ENCODE assay signal across 2 cellular contexts in the genomic region with DNA sequence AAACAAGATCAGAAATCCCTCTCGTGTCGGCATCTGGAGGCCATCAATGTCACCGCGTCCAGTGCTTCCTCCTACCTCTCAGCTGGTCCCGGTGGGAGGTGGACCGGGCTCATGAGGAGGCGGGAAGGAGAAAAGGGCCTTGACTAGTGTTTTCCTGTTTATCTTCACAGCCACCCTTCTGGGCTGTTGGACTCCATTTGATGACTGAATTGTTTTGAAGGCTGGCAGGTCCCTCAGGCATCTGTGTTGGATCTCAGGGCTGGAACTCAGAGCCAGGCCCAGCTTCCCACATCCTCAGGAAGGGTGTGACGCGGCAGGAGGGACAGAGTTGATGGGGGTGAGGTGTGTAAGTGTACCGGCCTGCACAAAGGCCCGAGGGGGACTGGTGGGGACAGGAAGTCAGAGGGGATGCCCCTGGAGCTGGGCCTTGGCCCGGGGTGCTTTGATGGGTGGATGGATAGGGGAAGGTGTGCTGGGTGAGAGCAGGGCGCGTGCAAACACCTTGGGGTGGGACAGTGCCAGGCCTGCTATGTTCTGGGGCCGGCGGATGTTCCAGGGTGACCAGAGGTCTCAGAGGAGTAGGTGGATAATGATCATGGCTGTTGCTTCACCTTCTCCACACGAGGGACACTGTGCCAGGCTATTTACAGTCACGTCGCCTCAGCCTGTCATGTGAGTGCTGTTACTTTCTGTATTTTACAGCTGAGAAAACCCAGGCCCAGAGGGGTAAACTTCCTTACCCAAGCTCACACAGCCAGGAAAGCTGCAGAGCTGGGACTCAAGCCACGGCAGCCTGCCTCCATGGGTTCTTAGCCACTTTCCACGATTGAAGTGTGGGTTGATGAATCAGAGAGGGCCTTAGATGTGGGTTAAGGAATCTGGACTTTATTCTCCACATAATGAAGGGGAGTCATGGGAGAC.
TF ChIP-seq lines count a peak whose summit lies in the region.

No MANE protein-coding gene starts in this region.

TF ChIP-seq in HepG2, 621 proteins besides CTCF, POLR2A, EP300 and RAD21 (continued from another document and continues in another):
- TF ChIP-seq SIN3B (IDR thresholded peaks at IDR 0.05; ENCODE audit: low read length) (no peak), RXRA (CRISPR knock-in tag; IDR thresholded peaks at IDR 0.05) (no peak; the same call in 1 of the 2 replicates), ZBTB42 (CRISPR knock-in tag; IDR thresholded peaks at IDR 0.05) (no peak), ELF4 (CRISPR knock-in tag; IDR thresholded peaks at IDR 0.05; ENCODE audit: borderline replicate concordance) (no peak), SAFB2 (CRISPR knock-in tag; IDR thresholded peaks at IDR 0.05; ENCODE audit: borderline replicate concordance, low read depth) (no peak), MZF1 (CRISPR knock-in tag; IDR thresholded peaks at IDR 0.05; ENCODE audit: borderline replicate concordance) (no peak), SIX1 (CRISPR knock-in tag; IDR thresholded peaks at IDR 0.05; ENCODE audit: borderline replicate concordance) (no peak), ELF1 (CRISPR knock-in tag; IDR thresholded peaks at IDR 0.05) (no peak), ERF (CRISPR knock-in tag; IDR thresholded peaks at IDR 0.05) (no peak), ELF3 (CRISPR knock-in tag; IDR thresholded peaks at IDR 0.05) (0 out of 2 replicates have a peak, but pooled peaks have one; percentile 21), ZNF33A (CRISPR knock-in tag; IDR thresholded peaks at IDR 0.05; ENCODE audit: borderline replicate concordance) (no peak), ZNF570 (CRISPR knock-in tag; IDR thresholded peaks at IDR 0.05; ENCODE audit: borderline replicate concordance) (no peak), DNMT1 (CRISPR knock-in tag; IDR thresholded peaks at IDR 0.05) (no peak), ZNF547 (CRISPR knock-in tag; IDR thresholded peaks at IDR 0.05) (no peak), ZNF615 (CRISPR knock-in tag; IDR thresholded peaks at IDR 0.05; ENCODE audit: borderline replicate concordance) (no peak), ZNF225 (CRISPR knock-in tag; IDR thresholded peaks at IDR 0.05) (no peak), ZNF101 (CRISPR knock-in tag; IDR thresholded peaks at IDR 0.05; ENCODE audit: borderline replicate concordance, low read depth) (no peak)
- TF ChIP-seq, protein P1, sequence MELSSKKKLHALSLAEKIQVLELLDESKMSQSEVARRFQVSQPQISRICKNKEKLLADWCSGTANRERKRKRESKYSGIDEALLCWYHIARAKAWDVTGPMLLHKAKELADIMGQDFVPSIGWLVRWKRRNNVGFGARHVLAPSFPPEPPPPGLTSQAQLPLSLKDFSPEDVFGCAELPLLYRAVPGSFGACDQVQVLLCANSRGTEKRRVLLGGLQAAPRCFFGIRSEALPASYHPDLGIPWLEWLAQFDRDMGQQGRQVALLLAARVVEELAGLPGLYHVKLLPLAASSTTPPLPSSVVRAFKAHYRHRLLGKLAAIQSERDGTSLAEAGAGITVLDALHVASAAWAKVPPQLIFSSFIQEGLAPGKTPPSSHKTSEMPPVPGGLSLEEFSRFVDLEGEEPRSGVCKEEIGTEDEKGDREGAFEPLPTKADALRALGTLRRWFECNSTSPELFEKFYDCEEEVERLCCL (CRISPR knock-in tag; IDR thresholded peaks at IDR 0.05; ENCODE audit: borderline replicate concordance): no peak
- TF ChIP-seq, protein P2, sequence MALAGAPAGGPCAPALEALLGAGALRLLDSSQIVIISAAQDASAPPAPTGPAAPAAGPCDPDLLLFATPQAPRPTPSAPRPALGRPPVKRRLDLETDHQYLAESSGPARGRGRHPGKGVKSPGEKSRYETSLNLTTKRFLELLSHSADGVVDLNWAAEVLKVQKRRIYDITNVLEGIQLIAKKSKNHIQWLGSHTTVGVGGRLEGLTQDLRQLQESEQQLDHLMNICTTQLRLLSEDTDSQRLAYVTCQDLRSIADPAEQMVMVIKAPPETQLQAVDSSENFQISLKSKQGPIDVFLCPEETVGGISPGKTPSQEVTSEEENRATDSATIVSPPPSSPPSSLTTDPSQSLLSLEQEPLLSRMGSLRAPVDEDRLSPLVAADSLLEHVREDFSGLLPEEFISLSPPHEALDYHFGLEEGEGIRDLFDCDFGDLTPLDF (CRISPR knock-in tag; IDR thresholded peaks at IDR 0.05): 0 out of 2 replicates have a peak, but pooled peaks have one; percentile 20
- TF ChIP-seq, protein P3, sequence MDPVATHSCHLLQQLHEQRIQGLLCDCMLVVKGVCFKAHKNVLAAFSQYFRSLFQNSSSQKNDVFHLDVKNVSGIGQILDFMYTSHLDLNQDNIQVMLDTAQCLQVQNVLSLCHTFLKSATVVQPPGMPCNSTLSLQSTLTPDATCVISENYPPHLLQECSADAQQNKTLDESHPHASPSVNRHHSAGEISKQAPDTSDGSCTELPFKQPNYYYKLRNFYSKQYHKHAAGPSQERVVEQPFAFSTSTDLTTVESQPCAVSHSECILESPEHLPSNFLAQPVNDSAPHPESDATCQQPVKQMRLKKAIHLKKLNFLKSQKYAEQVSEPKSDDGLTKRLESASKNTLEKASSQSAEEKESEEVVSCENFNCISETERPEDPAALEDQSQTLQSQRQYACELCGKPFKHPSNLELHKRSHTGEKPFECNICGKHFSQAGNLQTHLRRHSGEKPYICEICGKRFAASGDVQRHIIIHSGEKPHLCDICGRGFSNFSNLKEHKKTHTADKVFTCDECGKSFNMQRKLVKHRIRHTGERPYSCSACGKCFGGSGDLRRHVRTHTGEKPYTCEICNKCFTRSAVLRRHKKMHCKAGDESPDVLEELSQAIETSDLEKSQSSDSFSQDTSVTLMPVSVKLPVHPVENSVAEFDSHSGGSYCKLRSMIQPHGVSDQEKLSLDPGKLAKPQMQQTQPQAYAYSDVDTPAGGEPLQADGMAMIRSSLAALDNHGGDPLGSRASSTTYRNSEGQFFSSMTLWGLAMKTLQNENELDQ (CRISPR knock-in tag; IDR thresholded peaks at IDR 0.05; ENCODE audit: borderline replicate concordance): no peak
- TF ChIP-seq, protein P4, sequence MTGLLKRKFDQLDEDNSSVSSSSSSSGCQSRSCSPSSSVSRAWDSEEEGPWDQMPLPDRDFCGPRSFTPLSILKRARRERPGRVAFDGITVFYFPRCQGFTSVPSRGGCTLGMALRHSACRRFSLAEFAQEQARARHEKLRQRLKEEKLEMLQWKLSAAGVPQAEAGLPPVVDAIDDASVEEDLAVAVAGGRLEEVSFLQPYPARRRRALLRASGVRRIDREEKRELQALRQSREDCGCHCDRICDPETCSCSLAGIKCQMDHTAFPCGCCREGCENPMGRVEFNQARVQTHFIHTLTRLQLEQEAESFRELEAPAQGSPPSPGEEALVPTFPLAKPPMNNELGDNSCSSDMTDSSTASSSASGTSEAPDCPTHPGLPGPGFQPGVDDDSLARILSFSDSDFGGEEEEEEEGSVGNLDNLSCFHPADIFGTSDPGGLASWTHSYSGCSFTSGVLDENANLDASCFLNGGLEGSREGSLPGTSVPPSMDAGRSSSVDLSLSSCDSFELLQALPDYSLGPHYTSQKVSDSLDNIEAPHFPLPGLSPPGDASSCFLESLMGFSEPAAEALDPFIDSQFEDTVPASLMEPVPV (CRISPR knock-in tag; IDR thresholded peaks at IDR 0.05): 0 out of 2 replicates have a peak, but pooled peaks have one; percentile 30
- TF ChIP-seq, protein P5, sequence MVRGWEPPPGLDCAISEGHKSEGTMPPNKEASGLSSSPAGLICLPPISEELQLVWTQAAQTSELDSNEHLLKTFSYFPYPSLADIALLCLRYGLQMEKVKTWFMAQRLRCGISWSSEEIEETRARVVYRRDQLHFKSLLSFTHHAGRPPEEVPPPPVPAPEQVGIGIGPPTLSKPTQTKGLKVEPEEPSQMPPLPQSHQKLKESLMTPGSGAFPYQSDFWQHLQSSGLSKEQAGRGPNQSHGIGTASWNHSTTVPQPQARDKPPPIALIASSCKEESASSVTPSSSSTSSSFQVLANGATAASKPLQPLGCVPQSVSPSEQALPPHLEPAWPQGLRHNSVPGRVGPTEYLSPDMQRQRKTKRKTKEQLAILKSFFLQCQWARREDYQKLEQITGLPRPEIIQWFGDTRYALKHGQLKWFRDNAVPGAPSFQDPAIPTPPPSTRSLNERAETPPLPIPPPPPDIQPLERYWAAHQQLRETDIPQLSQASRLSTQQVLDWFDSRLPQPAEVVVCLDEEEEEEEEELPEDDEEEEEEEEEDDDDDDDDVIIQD (CRISPR knock-in tag; IDR thresholded peaks at IDR 0.05; ENCODE audit: low read depth): no peak

TF ChIP-seq in SK-N-SH treated with all-trans-retinoic acid at 6 μM for 48 hours, 23 proteins besides CTCF, POLR2A, EP300 and RAD21 (continued from another document):
- TF ChIP-seq, protein P6, sequence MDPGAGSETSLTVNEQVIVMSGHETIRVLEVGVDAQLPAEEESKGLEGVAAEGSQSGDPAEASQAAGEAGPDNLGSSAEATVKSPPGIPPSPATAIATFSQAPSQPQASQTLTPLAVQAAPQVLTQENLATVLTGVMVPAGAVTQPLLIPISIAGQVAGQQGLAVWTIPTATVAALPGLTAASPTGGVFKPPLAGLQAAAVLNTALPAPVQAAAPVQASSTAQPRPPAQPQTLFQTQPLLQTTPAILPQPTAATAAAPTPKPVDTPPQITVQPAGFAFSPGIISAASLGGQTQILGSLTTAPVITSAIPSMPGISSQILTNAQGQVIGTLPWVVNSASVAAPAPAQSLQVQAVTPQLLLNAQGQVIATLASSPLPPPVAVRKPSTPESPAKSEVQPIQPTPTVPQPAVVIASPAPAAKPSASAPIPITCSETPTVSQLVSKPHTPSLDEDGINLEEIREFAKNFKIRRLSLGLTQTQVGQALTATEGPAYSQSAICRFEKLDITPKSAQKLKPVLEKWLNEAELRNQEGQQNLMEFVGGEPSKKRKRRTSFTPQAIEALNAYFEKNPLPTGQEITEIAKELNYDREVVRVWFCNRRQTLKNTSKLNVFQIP (CRISPR knock-in tag; IDR thresholded peaks at IDR 0.05; ENCODE audit: borderline replicate concordance, low read depth): no peak
- TF ChIP-seq ARNTL (CRISPR knock-in tag; IDR thresholded peaks at IDR 0.05; ENCODE audit: borderline replicate concordance, low read depth) (no peak), TCF4 (CRISPR knock-in tag; IDR thresholded peaks at IDR 0.05; ENCODE audit: borderline replicate concordance) (no peak), BACH2 (CRISPR knock-in tag; IDR thresholded peaks at IDR 0.05; ENCODE audit: borderline replicate concordance) (no peak), OSR1 (CRISPR knock-in tag; IDR thresholded peaks at IDR 0.05) (no peak)
- TF ChIP-seq, protein P7, sequence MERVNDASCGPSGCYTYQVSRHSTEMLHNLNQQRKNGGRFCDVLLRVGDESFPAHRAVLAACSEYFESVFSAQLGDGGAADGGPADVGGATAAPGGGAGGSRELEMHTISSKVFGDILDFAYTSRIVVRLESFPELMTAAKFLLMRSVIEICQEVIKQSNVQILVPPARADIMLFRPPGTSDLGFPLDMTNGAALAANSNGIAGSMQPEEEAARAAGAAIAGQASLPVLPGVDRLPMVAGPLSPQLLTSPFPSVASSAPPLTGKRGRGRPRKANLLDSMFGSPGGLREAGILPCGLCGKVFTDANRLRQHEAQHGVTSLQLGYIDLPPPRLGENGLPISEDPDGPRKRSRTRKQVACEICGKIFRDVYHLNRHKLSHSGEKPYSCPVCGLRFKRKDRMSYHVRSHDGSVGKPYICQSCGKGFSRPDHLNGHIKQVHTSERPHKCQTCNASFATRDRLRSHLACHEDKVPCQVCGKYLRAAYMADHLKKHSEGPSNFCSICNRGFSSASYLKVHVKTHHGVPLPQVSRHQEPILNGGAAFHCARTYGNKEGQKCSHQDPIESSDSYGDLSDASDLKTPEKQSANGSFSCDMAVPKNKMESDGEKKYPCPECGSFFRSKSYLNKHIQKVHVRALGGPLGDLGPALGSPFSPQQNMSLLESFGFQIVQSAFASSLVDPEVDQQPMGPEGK (CRISPR knock-in tag; IDR thresholded peaks at IDR 0.05; ENCODE audit: borderline replicate concordance): no peak
TF ChIP-seq in SK-N-SH treated with all-trans-retinoic acid at 6 μM for 48 hours: peak in this region for 0.
